ENCODE assay signal across 31 cellular contexts in the genomic region with DNA sequence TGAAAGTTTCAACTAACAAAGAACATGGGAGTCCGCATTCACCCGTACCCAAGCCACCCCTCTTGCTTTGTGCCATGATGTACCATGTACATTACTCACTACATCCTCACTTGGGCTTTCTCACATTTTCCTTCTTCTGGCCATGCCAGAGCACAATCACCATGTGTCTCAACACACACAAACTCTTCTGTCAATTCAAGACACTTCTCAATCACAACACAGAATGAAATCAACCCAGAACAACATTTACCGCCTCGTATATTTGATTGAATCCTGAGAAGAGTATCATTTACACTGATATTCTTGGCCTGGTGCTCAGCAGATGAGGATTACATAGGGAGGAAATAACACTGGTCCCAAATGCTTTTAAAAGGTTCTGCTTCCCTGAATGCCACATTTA. TPM values are rescaled to one million over a fixed set of nuclear protein-coding genes. Genes with fewer than 3 reads are reported as not detected.
"Had no signal": no experiment of that assay in that cellular context is flagged by ENCODE, and none has a peak within 500 bp of the region (broad histone marks: within the 10 kb centered on the region; RNA-seq: fewer than 3 reads in every experiment).

No MANE protein-coding gene starts in this region.

- H3K9ac ChIP-seq: SK-N-SH had no signal

- H3K36me3 ChIP-seq: brain microvascular endothelial cell, gastroesophageal sphincter, pancreas, stomach, thoracic aorta, upper lobe of right lung had no signal

- H3K9me3 Mint-ChIP-seq: activated T-helper 2 cell treated with anti-CD3 and anti-CD28 coated beads, Interferon-gamma antibody, Interleukin-2, Interleukin-4, amounts not matched to agents 10 μg/mL and 5 μg/mL and 100 μg/mL, durations not matched to agents 14 hours and 24 hours and 36 hours had no signal

- DNase-seq: activated CD4-positive, alpha-beta T cell treated with anti-CD3 and anti-CD28 coated beads, Interleukin-2, amount 50 U/mL, for 1 hour; activated CD8-positive, alpha-beta memory T cell treated with anti-CD3 and anti-CD28 coated beads, Interleukin-2, amount 10 ng/mL, durations not matched to agents 7 days and 5 days; activated CD8-positive, alpha-beta T cell treated with anti-CD3 and anti-CD28 coated beads, Interleukin-2, amount 10 ng/mL, durations not matched to agents 7 days and 5 days; activated T-cell treated with anti-CD3 and anti-CD28 coated beads, Interleukin-2, amount 50 U/mL, for 48 hours; aorta; brain microvascular endothelial cell; effector CD4-positive, alpha-beta T cell; hippocampal formation; left colon; midbrain; naive thymus-derived CD8-positive, alpha-beta T cell; pancreas; right cardiac atrium; SK-N-SH; stimulated activated CD4-positive, alpha-beta T cell treated with anti-CD3 and anti-CD28 coated beads, Interleukin-15, amount 100 ng/mL, for 24 hours; stimulated activated CD4-positive, alpha-beta T cell treated with anti-CD3 and anti-CD28 coated beads, Interleukin-2, amount 100 ng/mL, for 24 hours; stimulated activated naive B cell treated with anti-CD40 and anti-IgM and Interleukin-4, amounts not matched to agents 10 μg/mL and 1 μg/mL and 100 μg/mL, for 72 hours; stomach; SW 1271; T-helper 17 cell; T1000; upper lobe of right lung had no signal

- H3K4me3 ChIP-seq: gastroesophageal sphincter, pancreas, stomach, thoracic aorta, upper lobe of right lung had no signal

- H3K27ac Mint-ChIP-seq: activated CD8-positive, alpha-beta memory T cell treated with anti-CD3 and anti-CD28 coated beads, Interleukin-2, amount 10 ng/mL, durations not matched to agents 7 days and 5 days; activated CD8-positive, alpha-beta T cell treated with anti-CD3 and anti-CD28 coated beads, Interleukin-2, amount 10 ng/mL, durations not matched to agents 7 days and 5 days; activated naive CD4-positive, alpha-beta T cell treated with anti-CD3 and anti-CD28 coated beads, Interleukin-2, amount 50 U/mL, for 72 hours; activated T-helper 2 cell treated with anti-CD3 and anti-CD28 coated beads, Interferon-gamma antibody, Interleukin-2, Interleukin-4, amounts not matched to agents 10 μg/mL and 5 μg/mL and 100 μg/mL, durations not matched to agents 14 hours and 24 hours and 36 hours; memory B cell; naive thymus-derived CD8-positive, alpha-beta T cell; stimulated activated naive B cell treated with anti-CD40 and anti-IgM and Interleukin-4, amounts not matched to agents 10 μg/mL and 1 μg/mL and 100 μg/mL, for 72 hours; T-helper 17 cell had no signal

- FAIRE-seq: endometrium, keratinocyte, pancreas had no signal

- H3K4me3 Mint-ChIP-seq: activated CD8-positive, alpha-beta memory T cell treated with anti-CD3 and anti-CD28 coated beads, Interleukin-2, amount 10 ng/mL, durations not matched to agents 7 days and 5 days; activated CD8-positive, alpha-beta T cell treated with anti-CD3 and anti-CD28 coated beads, Interleukin-2, amount 10 ng/mL, durations not matched to agents 7 days and 5 days; memory B cell; naive thymus-derived CD8-positive, alpha-beta T cell; neural crest cell; stimulated activated naive B cell treated with anti-CD40 and anti-IgM and Interleukin-4, amounts not matched to agents 10 μg/mL and 1 μg/mL and 100 μg/mL, for 72 hours; T-helper 17 cell had no signal

- H3K36me3 Mint-ChIP-seq: activated CD8-positive, alpha-beta memory T cell treated with anti-CD3 and anti-CD28 coated beads, Interleukin-2, amount 10 ng/mL, durations not matched to agents 7 days and 5 days; memory B cell; stimulated activated naive B cell treated with anti-CD40 and anti-IgM and Interleukin-4, amounts not matched to agents 10 μg/mL and 1 μg/mL and 100 μg/mL, for 72 hours had no signal

- H3K4me1 Mint-ChIP-seq: activated CD8-positive, alpha-beta memory T cell treated with anti-CD3 and anti-CD28 coated beads, Interleukin-2, amount 10 ng/mL, durations not matched to agents 7 days and 5 days; memory B cell; naive thymus-derived CD8-positive, alpha-beta T cell; stimulated activated naive B cell treated with anti-CD40 and anti-IgM and Interleukin-4, amounts not matched to agents 10 μg/mL and 1 μg/mL and 100 μg/mL, for 72 hours; T-helper 17 cell had no signal

- H3K4me2 ChIP-seq: SK-N-SH had no signal

- H3K9me3 ChIP-seq: pancreas, SK-N-SH, thoracic aorta, upper lobe of right lung had no signal

- ATAC-seq: activated CD8-positive, alpha-beta memory T cell treated with anti-CD3 and anti-CD28 coated beads, Interleukin-2, amount 10 ng/mL, durations not matched to agents 7 days and 5 days; activated CD8-positive, alpha-beta T cell treated with anti-CD3 and anti-CD28 coated beads, Interleukin-2, amount 10 ng/mL, durations not matched to agents 7 days and 5 days; activated naive CD4-positive, alpha-beta T cell treated with anti-CD3 and anti-CD28 coated beads, Interleukin-2, amount 50 U/mL, for 72 hours; gastroesophageal sphincter; left colon; naive thymus-derived CD8-positive, alpha-beta T cell; pancreas; right cardiac atrium; stimulated activated naive B cell treated with anti-CD40 and anti-IgM and Interleukin-4, amounts not matched to agents 10 μg/mL and 1 μg/mL and 100 μg/mL, for 72 hours; T-helper 17 cell; upper lobe of right lung had no signal

- H3K4me1 ChIP-seq: gastroesophageal sphincter, pancreas, upper lobe of right lung had no signal

- H3K27ac ChIP-seq: brain microvascular endothelial cell, gastroesophageal sphincter, pancreas, stomach, thoracic aorta, upper lobe of right lung had no signal

RNA-seq across cellular contexts. Expression of a gene that starts 4.5 kb away (rescaled TPM):
- total RNA-seq: activated CD8-positive, alpha-beta memory T cell treated with anti-CD3 and anti-CD28 coated beads, Interleukin-2, amount 10 ng/mL, durations not matched to agents 7 days and 5 days; activated CD8-positive, alpha-beta T cell treated with anti-CD3 and anti-CD28 coated beads, Interleukin-2, amount 10 ng/mL, durations not matched to agents 7 days and 5 days; activated naive CD4-positive, alpha-beta T cell treated with anti-CD3 and anti-CD28 coated beads, Interleukin-2, amount 50 U/mL, for 72 hours; activated T-helper 2 cell treated with anti-CD3 and anti-CD28 coated beads, Interferon-gamma antibody, Interleukin-2, Interleukin-4, amounts not matched to agents 10 μg/mL and 5 μg/mL and 100 μg/mL, durations not matched to agents 14 hours and 24 hours and 36 hours; cardiac septum; naive thymus-derived CD8-positive, alpha-beta T cell; right cardiac atrium; T-helper 17 cell had no signal
- polyA plus RNA-seq: keratinocyte; naive thymus-derived CD8-positive, alpha-beta T cell; right cardiac atrium; stomach had no signal
